Comparison of ENCODE assay signal across 26 cellular contexts in genomic region chr3:156601497-156601896, GRCh38.
"Had no signal": no experiment of that assay in that cellular context is flagged by ENCODE, and none has a peak within 500 bp of the region (broad histone marks: within the 10 kb centered on the region; RNA-seq: fewer than 3 reads in every experiment).

No MANE protein-coding gene starts in this region.

- ATAC-seq: body of pancreas had no signal

- H3K4me1 ChIP-seq: Peyer's patch had no signal

- H3K27ac ChIP-seq: ascending aorta, body of pancreas, KMS-11, Peyer's patch, RWPE1, SJSA1 had no signal

- H3K27me3 ChIP-seq: ascending aorta, body of pancreas, Peyer's patch, SJSA1 had no signal

- H3K4me2 ChIP-seq: KMS-11 had no signal

- DNase-seq: activated CD4-positive, alpha-beta T cell treated with anti-CD3 and anti-CD28 coated beads for 48 hours; activated CD4-positive, alpha-beta T cell treated with anti-CD3 and anti-CD28 coated beads, Interleukin-2, amount 50 U/mL, for 4 hours; activated CD4-positive, CD25-positive, alpha-beta regulatory T cell treated with anti-CD3 and anti-CD28 coated beads, Interleukin-2, amount 50 U/mL, for 72 hours; activated CD8-positive, alpha-beta T cell treated with anti-CD3 and anti-CD28 coated beads, Interleukin-2, amount 10 ng/mL, durations not matched to agents 7 days and 5 days; activated effector memory CD4-positive, alpha-beta T cell treated with Interleukin-2 at 50 U/mL for 16 hours; activated naive CD4-positive, alpha-beta T cell; activated naive CD8-positive, alpha-beta T cell treated with anti-CD3 and anti-CD28 coated beads, Interleukin-2, amount 50 U/mL, for 24 hours; activated T-cell treated with anti-CD3 and anti-CD28 coated beads, Interleukin-2, amount 50 U/mL, for 24 hours; amniotic stem cell; body of pancreas; MM.1S; NCI-H1105; NCI-H1436; NCI-H187 treated with DMSO at 0.1 percent for 48 hours; NCI-H2171; NCI-H345; NCI-H510A; NCI-H526 treated with DMSO at 0.1 percent for 48 hours; NK-92 treated with Interleukin-12 subunit alpha and Interleukin-12 subunit beta, amount 100 ng/mL, for 24 hours; OCI-M1; Peyer's patch; SHP77 had no signal

- H3K4me3 ChIP-seq: ascending aorta, body of pancreas, Peyer's patch, SJSA1 had no signal

- H3K36me3 ChIP-seq: ascending aorta, Peyer's patch, SJSA1 had no signal

- H3K9ac ChIP-seq: KMS-11 had no signal

- H3K9me3 ChIP-seq: ascending aorta, body of pancreas, Peyer's patch, SJSA1 had no signal
